In the genomic region with DNA sequence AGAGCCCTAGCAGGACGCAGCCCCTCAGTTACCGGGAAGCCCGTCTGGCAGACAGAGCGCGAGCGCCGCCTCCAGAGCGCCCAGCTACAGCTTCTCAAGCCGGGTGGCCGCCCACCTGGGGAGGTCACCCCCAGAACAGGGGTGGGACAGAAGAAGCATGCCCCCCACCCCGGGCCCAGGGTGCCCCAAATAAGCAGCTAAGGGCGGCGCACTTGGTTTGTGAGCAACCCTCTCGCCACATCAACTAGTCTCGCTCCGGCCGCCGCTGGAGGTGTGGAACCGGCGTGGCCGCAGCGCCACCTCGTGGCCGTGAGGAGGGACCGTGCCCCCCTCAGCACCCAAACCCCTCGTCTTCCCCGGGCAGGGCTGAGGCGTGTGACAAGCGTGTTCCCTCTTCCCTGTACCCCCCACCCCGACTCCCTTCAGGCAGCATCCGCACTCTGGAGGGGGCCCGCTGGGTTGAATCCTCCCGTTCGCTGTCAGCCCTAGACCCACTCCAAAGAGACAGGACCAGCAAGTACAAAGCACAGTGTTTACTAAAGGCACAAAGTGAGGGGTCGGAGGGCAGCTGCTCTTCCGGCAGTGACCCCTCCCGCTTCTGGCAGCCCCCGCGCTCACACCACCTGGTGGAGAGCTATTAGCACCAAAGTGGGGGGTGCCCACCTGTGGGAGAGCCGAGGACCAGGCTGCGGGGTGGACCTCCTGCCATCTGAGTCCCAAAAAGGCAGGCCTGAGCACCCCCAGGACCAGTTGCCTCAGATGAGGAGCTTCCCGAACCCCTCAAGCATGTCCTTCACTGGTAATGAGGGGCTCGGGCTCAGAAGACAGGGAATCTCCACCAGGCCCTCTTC, we compare ENCODE assay signal across 8 cellular contexts. TPM values are rescaled to one million over a fixed set of nuclear protein-coding genes. Genes with fewer than 3 reads are reported as not detected.
DNase-seq lines count a peak whose midpoint lies in the region; ATAC-seq and TF ChIP-seq lines count a peak whose summit lies in the region.

No MANE protein-coding gene starts in this region.

- H3K9me3 ChIP-seq in BE2C, result no peaks in the 10 kb centered on the region
- no peaks in the 10 kb centered on the region for H3K9me3 ChIP-seq in HUES64 (ENCODE audit: insufficient read depth, low read depth, low read length)
- H3K9me3 ChIP-seq in neuron (ENCODE audit: low read length), result no peaks in the 10 kb centered on the region
- H3K9me3 ChIP-seq in stomach, result no peaks in the 10 kb centered on the region

- H3K27me3 ChIP-seq in BE2C, result no peaks in the 10 kb centered on the region; the same call in 1 of the 2 replicates
- peaks cover 6% of the 10 kb centered on the region for H3K27me3 ChIP-seq in HUES64 (ENCODE audit: insufficient read depth, low read length)
- peaks cover 6% of the 10 kb centered on the region for H3K27me3 ChIP-seq in neuron (ENCODE audit: insufficient read depth, low read length)
- no peaks in the 10 kb centered on the region for H3K27me3 ChIP-seq in stomach

- H2AFZ ChIP-seq in neuron (ENCODE audit: low read depth, low read length), result peak overlapping the region; percentile 31

- H3K36me3 ChIP-seq in BE2C, result no peaks in the 10 kb centered on the region; the same call in 1 of the 2 replicates
- H3K36me3 ChIP-seq in HUES64 (ENCODE audit: insufficient read depth, low read length), result no peaks in the 10 kb centered on the region
- no peaks in the 10 kb centered on the region for H3K36me3 ChIP-seq in neuron (ENCODE audit: insufficient read depth, low read length)
- H3K36me3 ChIP-seq in stomach, result peaks cover 14 to 48% (median 46%) of the 10 kb centered on the region in 4 donors

- TF ChIP-seq EP300 in stomach (IDR thresholded peaks at IDR 0.05), result no peak

- ATAC-seq in GM19351 (IDR thresholded peaks at IDR 0.05; ENCODE audit: unreplicated experiment), result peak; percentile 73

- H3K27ac ChIP-seq in HUES64 (ENCODE audit: low read depth, low read length) (no peak overlapping the region), stomach (peak overlapping the region; percentile 32 to 63 (median 53))

- H3K4me1 ChIP-seq in BE2C, result peaks cover 3% of the 10 kb centered on the region; the same call in 1 of the 2 replicates
- H3K4me1 ChIP-seq in HUES64 (ENCODE audit: insufficient read depth, low read length), result peaks cover 24% of the 10 kb centered on the region
- peaks cover 16% of the 10 kb centered on the region for H3K4me1 ChIP-seq in neuron (ENCODE audit: insufficient read depth, low read length)
- peaks cover 17 to 40% (median 36%) of the 10 kb centered on the region in 4 donors for H3K4me1 ChIP-seq in stomach

- intact Hi-C loops in stomach (cut with DNase I; ENCODE audit: low total_unique reads), result loop anchor here (5.0 kb wide), 1 partner anchor 81 kb away; no protein-coding TSS in a partner anchor

- 24% methylated on average over 43 of the region's 43 CpGs for WGBS in HUES64
- 13 to 44% (median 15%) methylated on average over 9 to 43 of the region's 43 CpGs for WGBS in stomach, 5 donors

- H3K4me3 ChIP-seq in BE2C (ENCODE audit: low read depth, low read length) (peak overlapping the region; percentile 40), HUES64 (ENCODE audit: low read length) (peak overlapping the region; percentile 33; the same call in 1 of the 2 replicates), neuron (ENCODE audit: low read length) (no peak overlapping the region), stomach (peak overlapping the region; percentile 30 to 45 (median 44))

- TF ChIP-seq POLR2A in stomach (IDR thresholded peaks at IDR 0.05), result no peak

- peak; percentile 77 for TF ChIP-seq CTCF in BE2C (IDR thresholded peaks at IDR 0.05; ENCODE audit: low read depth, low read length)
- TF ChIP-seq CTCF in stomach (IDR thresholded peaks at IDR 0.05), result peak in 5 of 7 experiments; percentile 86 to 94 (median 89)

- peak; percentile 85 for DNase-seq in BE2C
- peak; percentile 34 for DNase-seq in SHP77 treated with DMSO at 0.1 percent for 48 hours (lab: John Stamatoyannopoulos, UW)
- DNase-seq in activated gamma-delta T cell treated with Interleukin-2 at 50 U/mL for 16 hours, result peak; percentile 76
- peak; percentile 49 for DNase-seq in foreskin melanocyte
- DNase-seq in stomach, result peak; percentile 85

- 0 out of 2 replicates have a peak overlapping the region, but pooled peaks have one; percentile 4 for H3K9ac ChIP-seq in HUES64 (ENCODE audit: low read depth, low read length)

RNA-seq across cellular contexts. Expression of gene MDFI, which starts 45.4 kb away (rescaled TPM):
- 3.7 TPM for polyA plus RNA-seq in BE2C (2012; ENCODE audit: insufficient read depth, insufficient read length, low read depth)
- polyA plus RNA-seq in HUES64 (2013, experiment 1 of 2), result 54.2 TPM
- 68.2 TPM for polyA plus RNA-seq in HUES64 (2013, experiment 2 of 2)
- 1 to 10 TPM in 4 of 5 donors, not detected in 1; 4.1 to 8.3 (median 6.6) TPM for total RNA-seq in stomach
- polyA plus RNA-seq in stomach, result 10 to 100 TPM in 2 of 3 donors, 1 to 10 TPM in 1; 3.7 to 17.2 (median 14.9) TPM

RNA-seq across cellular contexts. Expression of gene TFEB, which starts 51.7 kb away (rescaled TPM):
- polyA plus RNA-seq in BE2C (2012; ENCODE audit: insufficient read depth, insufficient read length, low read depth), result 41.5 TPM
- polyA plus RNA-seq in HUES64 (2013, experiment 1 of 2), result 0.75 TPM
- polyA plus RNA-seq in HUES64 (2013, experiment 2 of 2), result 1.4 TPM
- 100 to 1,000 TPM in 1 of 5 donors, 10 to 100 TPM in 2, 1 to 10 TPM in 2; 6.4 to 130 (median 12.9) TPM for total RNA-seq in stomach
- 10 to 100 TPM; 12.1 to 19.5 (median 14.0) TPM for polyA plus RNA-seq in stomach

Comparison
In these comparisons a context has a peak if more than half of its experiments do, and no peak if none do; other contexts are left out.
1. DNase-seq: peak in every context shown above with its lines; median percentile 85 in BE2C; 85 in stomach; 76 in activated gamma-delta T cell treated with Interleukin-2 at 50 U/mL for 16 hours; 49 in foreskin melanocyte; 34 in SHP77 treated with DMSO at 0.1 percent for 48 hours.